8 cellular contexts compared by ENCODE assay signal in the genomic region with DNA sequence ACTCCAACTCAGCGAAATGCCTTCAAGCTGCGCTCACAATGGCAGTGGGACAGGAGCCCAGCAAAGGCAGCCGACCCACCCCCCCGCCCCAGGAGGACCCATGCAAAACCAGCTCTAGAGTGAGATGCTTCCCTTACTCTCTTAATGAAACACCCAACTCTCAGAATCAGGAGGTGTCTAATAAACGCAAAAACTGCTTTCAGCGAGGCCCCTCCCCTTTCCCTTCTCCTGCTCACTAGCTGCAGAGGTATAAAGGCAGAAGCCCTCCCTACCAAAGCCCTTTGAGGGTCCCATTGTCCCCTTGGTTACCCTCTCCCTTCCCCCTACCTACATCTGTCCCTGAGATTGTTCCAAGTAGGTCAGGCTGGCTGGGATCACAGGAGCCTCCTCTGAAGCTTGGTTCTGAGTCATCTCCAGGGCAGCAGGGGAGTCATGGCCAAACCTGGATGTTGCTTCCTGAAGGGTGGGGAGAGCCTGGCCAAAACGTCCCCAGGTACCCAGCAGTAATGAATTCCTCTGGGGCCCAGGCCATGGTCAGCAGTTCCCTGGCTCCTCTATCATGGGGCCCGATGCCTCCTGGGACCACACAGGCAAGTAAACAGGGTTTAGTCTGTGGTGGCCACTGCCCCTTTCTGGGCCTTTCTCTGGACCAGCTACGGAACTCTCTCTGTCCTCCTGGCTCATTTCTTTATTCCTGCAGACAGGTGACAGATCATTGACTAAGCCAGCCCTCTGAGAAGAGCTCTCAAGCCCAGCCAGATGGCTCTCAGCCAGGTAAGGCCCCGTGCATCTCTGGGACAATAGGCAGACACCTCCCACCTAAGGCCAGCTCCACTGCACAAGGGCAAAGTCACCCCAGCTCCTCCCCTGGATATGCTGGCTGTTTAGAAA. TPM values are rescaled to one million over a fixed set of nuclear protein-coding genes. Genes with fewer than 3 reads are reported as not detected.
A peak's percentile ranks its signal among the peaks of the same experiment; 100 is the strongest.
DNase-seq lines count a peak whose midpoint lies in the region; ATAC-seq lines count a peak whose summit lies in the region.

No MANE protein-coding gene starts in this region.

- peak overlapping the region; percentile 79 to 81 for H3K27ac Mint-ChIP-seq in activated naive CD4-positive, alpha-beta T cell treated with anti-CD3 and anti-CD28 coated beads, Interleukin-2, amount 50 U/mL, for 72 hours

- ATAC-seq in GM18511 (IDR thresholded peaks at IDR 0.05; ENCODE audit: unreplicated experiment), result peak; percentile 28
- ATAC-seq in activated naive CD4-positive, alpha-beta T cell treated with anti-CD3 and anti-CD28 coated beads, Interleukin-2, amount 50 U/mL, for 72 hours, result peak; percentile 25 to 46
- peak; percentile 65 to 75 for ATAC-seq in right cardiac atrium
- ATAC-seq in HG03460 (IDR thresholded peaks at IDR 0.05; ENCODE audit: unreplicated experiment), result no peak
- ATAC-seq in GM21515 (IDR thresholded peaks at IDR 0.05; ENCODE audit: unreplicated experiment), result no peak
- ATAC-seq in GM21717 (IDR thresholded peaks at IDR 0.05; ENCODE audit: unreplicated experiment), result no peak

- no peaks in the 10 kb centered on the region for H3K9me3 Mint-ChIP-seq in activated naive CD4-positive, alpha-beta T cell treated with anti-CD3 and anti-CD28 coated beads, Interleukin-2, amount 50 U/mL, for 72 hours

- H3K27me3 ChIP-seq in right cardiac atrium (ENCODE audit: control insufficient read depth, insufficient read depth), result no peaks in the 10 kb centered on the region

- intact Hi-C loops in right cardiac atrium (cut with DNase I), result no loop called here

- H3K4me3 ChIP-seq in right cardiac atrium (ENCODE audit: low read length), result no peak overlapping the region

- H3K36me3 Mint-ChIP-seq in activated naive CD4-positive, alpha-beta T cell treated with anti-CD3 and anti-CD28 coated beads, Interleukin-2, amount 50 U/mL, for 72 hours, result no peaks in the 10 kb centered on the region

- H3K9me3 ChIP-seq in right cardiac atrium (ENCODE audit: control insufficient read depth, low read length), result no peaks in the 10 kb centered on the region

- 45% methylated on average over 10 of the region's 10 CpGs for WGBS in right cardiac atrium

- DNase-seq in NCI-H187 treated with DMSO at 0.1 percent for 48 hours (lab: John Stamatoyannopoulos, UW) (peak; percentile 54), right cardiac atrium (peak in 2 of 3 donors; percentile 66 to 74)
- peak in 1 of 2 donors; percentile 14 for DNase-seq in activated naive CD4-positive, alpha-beta T cell treated with anti-CD3 and anti-CD28 coated beads, Interleukin-2, amount 50 U/mL, for 72 hours (ENCODE audit: low spot score in 2 of 2)
- DNase-seq in stimulated activated naive CD4-positive, alpha-beta T cell treated with Interleukin-2 at 50 U/mL for 16 hours (lab: John Stamatoyannopoulos, UW), result peak; percentile 30

- H3K27ac ChIP-seq in right cardiac atrium (ENCODE audit: low read length), result peak overlapping the region; percentile 60

- peaks cover 11% of the 10 kb centered on the region for H3K4me1 ChIP-seq in right cardiac atrium (ENCODE audit: control insufficient read depth, insufficient read depth, low read length)

RNA-seq across cellular contexts. Expression of a gene that starts 8.6 kb away (rescaled TPM):
- 1 to 10 TPM; 6.0 to 9.2 TPM for total RNA-seq in activated naive CD4-positive, alpha-beta T cell treated with anti-CD3 and anti-CD28 coated beads, Interleukin-2, amount 50 U/mL, for 72 hours
- total RNA-seq in right cardiac atrium, result 1 to 10 TPM; 3.4 to 6.6 (median 5.3) TPM
- 4.1 TPM for polyA plus RNA-seq in right cardiac atrium

Comparison
In these comparisons a context has a peak if more than half of its experiments do, and no peak if none do; other contexts are left out.
1. ATAC-seq: peak in GM18511 (single experiment), activated naive CD4-positive, alpha-beta T cell treated with anti-CD3 and anti-CD28 coated beads, Interleukin-2, amount 50 U/mL, for 72 hours (2 of 2) and right cardiac atrium (2 of 2); none in HG03460 (single experiment), GM21515 (single experiment) and GM21717 (single experiment).